In the genomic region with DNA sequence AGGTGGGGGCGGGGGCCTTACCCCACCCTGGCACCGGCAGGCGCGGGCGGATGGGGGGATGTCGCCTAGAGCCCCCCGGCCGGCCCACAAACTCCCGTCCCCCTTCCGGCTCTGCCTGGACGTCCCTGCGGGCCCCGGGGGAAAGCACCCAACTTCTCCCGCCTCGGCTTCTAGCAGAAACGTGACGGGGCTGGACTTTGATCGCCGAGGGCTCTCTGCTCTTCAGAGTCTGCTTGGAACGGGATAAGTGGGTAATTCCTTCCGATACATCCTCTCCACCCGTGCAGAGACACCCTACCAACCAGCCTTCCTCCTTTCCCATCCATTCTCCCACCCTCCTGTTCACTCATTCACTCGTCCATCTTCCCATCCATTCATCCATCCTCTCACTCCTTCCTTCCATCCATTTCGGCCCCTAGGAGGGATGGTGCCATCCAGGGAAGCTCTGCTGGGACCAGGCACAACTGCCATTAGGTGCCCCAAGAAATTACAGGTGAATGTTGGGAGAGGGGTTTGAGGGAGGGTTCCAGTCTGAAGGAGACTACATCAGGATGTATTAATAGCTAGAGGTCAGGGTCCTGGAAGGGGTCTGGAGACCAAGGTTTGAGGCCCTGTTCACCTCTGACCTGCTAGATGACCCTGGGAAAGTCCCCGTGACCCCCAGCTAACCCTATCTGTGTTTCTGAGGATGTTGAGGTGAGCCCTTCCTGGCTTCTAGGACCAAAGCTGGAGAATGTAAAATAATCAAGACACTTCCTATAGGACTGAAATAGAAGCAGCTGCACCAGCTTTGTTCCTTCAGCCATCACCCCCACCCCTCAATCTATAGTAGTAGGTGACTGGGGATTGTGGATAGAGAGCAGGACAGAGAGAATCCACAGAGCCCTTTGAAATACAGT, we compare ENCODE assay signal across 1 cellular context.
TF ChIP-seq lines count a peak whose summit lies in the region.

No MANE protein-coding gene starts in this region.

TF ChIP-seq in HEK293, 187 proteins besides CTCF, POLR2A, EP300 and RAD21 (continued from another document):
- TF ChIP-seq, protein P1, sequence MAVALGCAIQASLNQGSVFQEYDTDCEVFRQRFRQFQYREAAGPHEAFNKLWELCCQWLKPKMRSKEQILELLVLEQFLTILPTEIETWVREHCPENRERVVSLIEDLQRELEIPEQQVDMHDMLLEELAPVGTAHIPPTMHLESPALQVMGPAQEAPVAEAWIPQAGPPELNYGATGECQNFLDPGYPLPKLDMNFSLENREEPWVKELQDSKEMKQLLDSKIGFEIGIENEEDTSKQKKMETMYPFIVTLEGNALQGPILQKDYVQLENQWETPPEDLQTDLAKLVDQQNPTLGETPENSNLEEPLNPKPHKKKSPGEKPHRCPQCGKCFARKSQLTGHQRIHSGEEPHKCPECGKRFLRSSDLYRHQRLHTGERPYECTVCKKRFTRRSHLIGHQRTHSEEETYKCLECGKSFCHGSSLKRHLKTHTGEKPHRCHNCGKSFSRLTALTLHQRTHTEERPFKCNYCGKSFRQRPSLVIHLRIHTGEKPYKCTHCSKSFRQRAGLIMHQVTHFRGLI (tag by site-specific recombination; IDR thresholded peaks at IDR 0.05) = no peak
- TF ChIP-seq ZNF138 (tag by site-specific recombination; IDR thresholded peaks at IDR 0.05; ENCODE audit: borderline replicate concordance) = no peak
- no peak for TF ChIP-seq HOXC10 (CRISPR knock-in tag; IDR thresholded peaks at IDR 0.05)
- TF ChIP-seq ZNF600 (tag by site-specific recombination; IDR thresholded peaks at IDR 0.05) = no peak
- no peak for TF ChIP-seq ZNF23 (tag by site-specific recombination; IDR thresholded peaks at IDR 0.05; ENCODE audit: borderline replicate concordance)
- no peak for TF ChIP-seq ZNF133 (tag by site-specific recombination; IDR thresholded peaks at IDR 0.05)
- peak; percentile 83 for TF ChIP-seq ZNF548 (tag by site-specific recombination; IDR thresholded peaks at IDR 0.05)
- peak; percentile 88 for TF ChIP-seq ZNF366 (tag by site-specific recombination; conservative IDR thresholded peaks at IDR 0.05)
- no peak for TF ChIP-seq ZNF629 (tag by site-specific recombination; IDR thresholded peaks at IDR 0.05)
- TF ChIP-seq PRDM4 (tag by site-specific recombination; IDR thresholded peaks at IDR 0.05) = no peak
- TF ChIP-seq ZBTB20 (tag by site-specific recombination; IDR thresholded peaks at IDR 0.05) = peak; percentile 97
- TF ChIP-seq SP7 (tag by site-specific recombination; IDR thresholded peaks at IDR 0.05) = no peak
- TF ChIP-seq ZNF302 (tag by site-specific recombination; IDR thresholded peaks at IDR 0.05; ENCODE audit: low read depth) = no peak
- TF ChIP-seq, protein P2, sequence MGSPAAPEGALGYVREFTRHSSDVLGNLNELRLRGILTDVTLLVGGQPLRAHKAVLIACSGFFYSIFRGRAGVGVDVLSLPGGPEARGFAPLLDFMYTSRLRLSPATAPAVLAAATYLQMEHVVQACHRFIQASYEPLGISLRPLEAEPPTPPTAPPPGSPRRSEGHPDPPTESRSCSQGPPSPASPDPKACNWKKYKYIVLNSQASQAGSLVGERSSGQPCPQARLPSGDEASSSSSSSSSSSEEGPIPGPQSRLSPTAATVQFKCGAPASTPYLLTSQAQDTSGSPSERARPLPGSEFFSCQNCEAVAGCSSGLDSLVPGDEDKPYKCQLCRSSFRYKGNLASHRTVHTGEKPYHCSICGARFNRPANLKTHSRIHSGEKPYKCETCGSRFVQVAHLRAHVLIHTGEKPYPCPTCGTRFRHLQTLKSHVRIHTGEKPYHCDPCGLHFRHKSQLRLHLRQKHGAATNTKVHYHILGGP (tag by site-specific recombination; IDR thresholded peaks at IDR 0.05) = no peak
- no peak for TF ChIP-seq ZNF560 (tag by site-specific recombination; IDR thresholded peaks at IDR 0.05; ENCODE audit: borderline replicate concordance)
- TF ChIP-seq, protein P3, sequence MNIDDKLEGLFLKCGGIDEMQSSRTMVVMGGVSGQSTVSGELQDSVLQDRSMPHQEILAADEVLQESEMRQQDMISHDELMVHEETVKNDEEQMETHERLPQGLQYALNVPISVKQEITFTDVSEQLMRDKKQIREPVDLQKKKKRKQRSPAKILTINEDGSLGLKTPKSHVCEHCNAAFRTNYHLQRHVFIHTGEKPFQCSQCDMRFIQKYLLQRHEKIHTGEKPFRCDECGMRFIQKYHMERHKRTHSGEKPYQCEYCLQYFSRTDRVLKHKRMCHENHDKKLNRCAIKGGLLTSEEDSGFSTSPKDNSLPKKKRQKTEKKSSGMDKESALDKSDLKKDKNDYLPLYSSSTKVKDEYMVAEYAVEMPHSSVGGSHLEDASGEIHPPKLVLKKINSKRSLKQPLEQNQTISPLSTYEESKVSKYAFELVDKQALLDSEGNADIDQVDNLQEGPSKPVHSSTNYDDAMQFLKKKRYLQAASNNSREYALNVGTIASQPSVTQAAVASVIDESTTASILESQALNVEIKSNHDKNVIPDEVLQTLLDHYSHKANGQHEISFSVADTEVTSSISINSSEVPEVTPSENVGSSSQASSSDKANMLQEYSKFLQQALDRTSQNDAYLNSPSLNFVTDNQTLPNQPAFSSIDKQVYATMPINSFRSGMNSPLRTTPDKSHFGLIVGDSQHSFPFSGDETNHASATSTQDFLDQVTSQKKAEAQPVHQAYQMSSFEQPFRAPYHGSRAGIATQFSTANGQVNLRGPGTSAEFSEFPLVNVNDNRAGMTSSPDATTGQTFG (tag by site-specific recombination; IDR thresholded peaks at IDR 0.05; ENCODE audit: borderline replicate concordance) = no peak
- no peak for TF ChIP-seq ZNF518A (tag by site-specific recombination; conservative IDR thresholded peaks at IDR 0.05; ENCODE audit: low read depth)
- no peak for TF ChIP-seq ZNF585B (tag by site-specific recombination; IDR thresholded peaks at IDR 0.05)
- TF ChIP-seq ZNF558 (tag by site-specific recombination; IDR thresholded peaks at IDR 0.05) = no peak
- TF ChIP-seq ZBTB17 (tag by site-specific recombination; IDR thresholded peaks at IDR 0.05) = peak; percentile 82
- no peak for TF ChIP-seq FEZF1 (tag by site-specific recombination; IDR thresholded peaks at IDR 0.05)
- TF ChIP-seq ZNF776 (tag by site-specific recombination; IDR thresholded peaks at IDR 0.05; ENCODE audit: borderline replicate concordance) = no peak
- TF ChIP-seq ZNF404 (tag by site-specific recombination; IDR thresholded peaks at IDR 0.05) = no peak
- no peak for TF ChIP-seq ZNF211 (tag by site-specific recombination; IDR thresholded peaks at IDR 0.05; ENCODE audit: low read depth)
- TF ChIP-seq ZNF221 (tag by site-specific recombination; IDR thresholded peaks at IDR 0.05; ENCODE audit: borderline replicate concordance) = no peak
- TF ChIP-seq ZNF658 (tag by site-specific recombination; IDR thresholded peaks at IDR 0.05) = no peak
